In genomic region chr1:72037745-72038343, GRCh38 we compare ENCODE assay signal across 9 cellular contexts.
DNase-seq lines count a peak whose midpoint lies in the region; ATAC-seq and TF ChIP-seq lines count a peak whose summit lies in the region.
"Had no signal": no experiment of that assay in that cellular context is flagged by ENCODE, and none has a peak within 500 bp of the region (broad histone marks: within the 10 kb centered on the region; RNA-seq: fewer than 3 reads in every experiment).

No MANE protein-coding gene starts in this region.

- peak; percentile 17 for DNase-seq in left cardiac atrium
- DNase-seq in cardiac septum (ENCODE audit: low spot score) = no peak
- peak; percentile 46 for DNase-seq in NCI-H748 treated with DMSO at 0.1 percent for 48 hours (lab: John Stamatoyannopoulos, UW)
- DNase-seq in dermis microvascular lymphatic vessel endothelial cell (ENCODE audit: low read depth in 2 of 2) = peak; percentile 31 to 55
- DNase-seq in nephron progenitor cell = peak; percentile 42
- DNase-seq in germinal center (ENCODE audit: low spot score) = no peak
- no peak for DNase-seq in cerebellar nuclear complex (lab: John Stamatoyannopoulos, UW)

- no peak overlapping the region for H3K4me3 Mint-ChIP-seq in nephron progenitor cell
- H3K4me3 Mint-ChIP-seq: stimulated activated naive CD8-positive, alpha-beta T cell treated with anti-CD3 and anti-CD28 coated beads, Interleukin-15, Interleukin-2, amounts not matched to agents 100 ng/mL and 50 ng/mL, for 24 hours had no signal

- no peaks in the 10 kb centered on the region for H3K9me3 Mint-ChIP-seq in nephron progenitor cell
- H3K9me3 Mint-ChIP-seq: stimulated activated naive CD8-positive, alpha-beta T cell treated with anti-CD3 and anti-CD28 coated beads, Interleukin-15, Interleukin-2, amounts not matched to agents 100 ng/mL and 50 ng/mL, for 24 hours had no signal

- no peaks in the 10 kb centered on the region for H3K4me1 Mint-ChIP-seq in nephron progenitor cell

- intact Hi-C loops in left cardiac atrium (cut with DNase I) (loop anchor here (2.0 to 10.0 kb wide), 3 partner anchors 63 to 451 kb away; no protein-coding TSS in a partner anchor), cardiac septum (cut with DNase I) (loop anchor here (5.0 kb wide), 1 partner anchor 451 kb away; no protein-coding TSS in a partner anchor)

- ATAC-seq in left cardiac atrium (no peak), HG03039 (IDR thresholded peaks at IDR 0.05; ENCODE audit: unreplicated experiment) (peak; percentile 59)

- no peak overlapping the region for H3K27ac Mint-ChIP-seq in nephron progenitor cell
- H3K27ac Mint-ChIP-seq: stimulated activated naive CD8-positive, alpha-beta T cell treated with anti-CD3 and anti-CD28 coated beads, Interleukin-15, Interleukin-2, amounts not matched to agents 100 ng/mL and 50 ng/mL, for 24 hours had no signal

- TF ChIP-seq CTCF in nephron progenitor cell (IDR thresholded peaks at IDR 0.05) = peak; percentile 64

- no peaks in the 10 kb centered on the region for H3K27me3 Mint-ChIP-seq in nephron progenitor cell (ENCODE audit: low read depth, poor library complexity)
- H3K27me3 Mint-ChIP-seq: stimulated activated naive CD8-positive, alpha-beta T cell treated with anti-CD3 and anti-CD28 coated beads, Interleukin-15, Interleukin-2, amounts not matched to agents 100 ng/mL and 50 ng/mL, for 24 hours had no signal

- H3K36me3 Mint-ChIP-seq in nephron progenitor cell (ENCODE audit: low read depth) = no peaks in the 10 kb centered on the region

Comparison
In these comparisons a context has a peak if more than half of its experiments do, and no peak if none do; other contexts are left out.
1. DNase-seq: peak in left cardiac atrium (single experiment), NCI-H748 treated with DMSO at 0.1 percent for 48 hours (single experiment), dermis microvascular lymphatic vessel endothelial cell (2 of 2) and nephron progenitor cell (single experiment); none in cardiac septum (single experiment), germinal center (single experiment) and cerebellar nuclear complex (0 of 2).